ENCODE assay signal across 8 cellular contexts in genomic region chr12:67827820-67828383, GRCh38.
DNase-seq lines count a peak whose midpoint lies in the region; ATAC-seq, FAIRE-seq and TF ChIP-seq lines count a peak whose summit lies in the region.

No MANE protein-coding gene starts in this region.

- no peak overlapping the region for H4K91ac ChIP-seq in neuronal stem cell (ENCODE audit: low read depth, low read length, poor library complexity)

- no peak overlapping the region for H2AK5ac ChIP-seq in neuronal stem cell (ENCODE audit: low read depth, low read length)

- no peak overlapping the region for H3K18ac ChIP-seq in neuronal stem cell (ENCODE audit: low read length)

- no peak for TF ChIP-seq POLR2A in endothelial cell of umbilical vein (IDR thresholded peaks at IDR 0.05; ENCODE audit: low read depth, low read length)

- no peak for FAIRE-seq in endothelial cell of umbilical vein (lab: Jason Lieb, UNC)

- H2BK15ac ChIP-seq in neuronal stem cell (ENCODE audit: low read length), result no peak overlapping the region

- peak overlapping the region; percentile 49 for H3K27ac Mint-ChIP-seq in T-helper 2 cell treated with Interferon-gamma antibody and Interleukin-4, amounts not matched to agents 5 μg/mL and 100 μg/mL, for 36 hours
- H3K27ac Mint-ChIP-seq in glutamatergic neuron (ENCODE audit: unreplicated experiment), result no peak overlapping the region

- H3K27ac ChIP-seq in GM23248 (peak overlapping the region; percentile 94), endothelial cell of umbilical vein (ENCODE audit: insufficient read depth, low read depth, low read length) (no peak overlapping the region), neuronal stem cell (replicated peaks; ENCODE audit: low read length) (no peak overlapping the region), thoracic aorta (peak overlapping the region; percentile 84 to 90)

- H3K14ac ChIP-seq in neuronal stem cell (ENCODE audit: low read length), result no peak overlapping the region

- no peak for TF ChIP-seq CTCF in AG04449 (IDR thresholded peaks at IDR 0.05; ENCODE audit: insufficient read depth, low read length, missing control alignments)
- no peak for TF ChIP-seq CTCF in endothelial cell of umbilical vein (IDR thresholded peaks at IDR 0.05; ENCODE audit: extremely low read depth in 1 of 2, insufficient read depth in 1 of 2, low read depth in 1 of 2, low read length in 2 of 2)
- TF ChIP-seq CTCF in thoracic aorta (IDR thresholded peaks at IDR 0.05), result no peak
- no peak for TF ChIP-seq CTCF in glutamatergic neuron (IDR thresholded peaks at IDR 0.05; ENCODE audit: partially characterized antibody, unreplicated experiment)

- peaks cover 29% of the 10 kb centered on the region for H3K4me1 ChIP-seq in GM23248 (ENCODE audit: insufficient read depth)
- H3K4me1 ChIP-seq in endothelial cell of umbilical vein (ENCODE audit: control insufficient read depth, extremely low read depth, insufficient read depth, low read length), result no peaks in the 10 kb centered on the region
- no peaks in the 10 kb centered on the region for H3K4me1 ChIP-seq in neuronal stem cell (ENCODE audit: control insufficient read depth in 2 of 2, insufficient read depth in 1 of 2, low read depth in 1 of 2, low read length in 2 of 2)
- peaks cover 16 to 24% of the 10 kb centered on the region in 2 donors for H3K4me1 ChIP-seq in thoracic aorta (ENCODE audit: control insufficient read depth in 1 of 2, low read depth in 2 of 2)

- H3K9ac ChIP-seq in GM23248 (peak overlapping the region; percentile 83), endothelial cell of umbilical vein (replicated peaks; ENCODE audit: extremely low read depth, insufficient read depth, low read length) (peak overlapping the region; percentile 47), neuronal stem cell (ENCODE audit: low read depth, low read length, poor library complexity) (no peak overlapping the region)

- no peak overlapping the region for H2BK120ac ChIP-seq in neuronal stem cell (ENCODE audit: low read depth, low read length)

- H3K79me1 ChIP-seq in neuronal stem cell (ENCODE audit: low read depth, low read length), result no peaks in the 10 kb centered on the region

- WGBS in GM23248 (ENCODE audit: low coverage in 1 of 2, low lambda C conversion rate in 2 of 2, missing lambda C conversion rate in 2 of 2), 2 experiments, result 0% methylated on average over 7 of the region's 7 CpGs
- no CpG with 5 or more reads among the region's 7 CpGs for WGBS in neuronal stem cell (ENCODE audit: extremely low coverage in 2 of 2, insufficient read length in 2 of 2, insufficient replicate concordance in 1 of 2), 2 donors

- H3K27me3 Mint-ChIP-seq in T-helper 2 cell treated with Interferon-gamma antibody and Interleukin-4, amounts not matched to agents 5 μg/mL and 100 μg/mL, for 36 hours (ENCODE audit: low read depth), result no peaks in the 10 kb centered on the region
- no peaks in the 10 kb centered on the region for H3K27me3 Mint-ChIP-seq in glutamatergic neuron (ENCODE audit: unreplicated experiment)

- H3K4me3 ChIP-seq in AG04449 (ENCODE audit: low read depth, low read length) (peak overlapping the region; percentile 64), GM23248 (peak overlapping the region; percentile 76), endothelial cell of umbilical vein (replicated peaks in 1 of 3; ENCODE audit: insufficient read depth in 1 of 3, low read depth in 1 of 3, low read length in 3 of 3) (peak overlapping the region in 2 of 3 experiments; percentile 16 to 24), neuronal stem cell (ENCODE audit: low read length in 2 of 2) (no peak overlapping the region), thoracic aorta (peak overlapping the region; percentile 62)

- no peaks in the 10 kb centered on the region for H3K36me3 ChIP-seq in GM23248 (ENCODE audit: low read depth)
- H3K36me3 ChIP-seq in endothelial cell of umbilical vein (ENCODE audit: control insufficient read depth in 2 of 2, extremely low read depth in 1 of 2, insufficient read depth in 2 of 2, low read length in 2 of 2), result no peaks in the 10 kb centered on the region
- no peaks in the 10 kb centered on the region for H3K36me3 ChIP-seq in neuronal stem cell (replicated peaks in 1 of 2; ENCODE audit: control insufficient read depth in 2 of 2, insufficient read depth in 2 of 2, low read length in 2 of 2)
- H3K36me3 ChIP-seq in thoracic aorta, result no peaks in the 10 kb centered on the region

- H3K9me3 Mint-ChIP-seq in T-helper 2 cell treated with Interferon-gamma antibody and Interleukin-4, amounts not matched to agents 5 μg/mL and 100 μg/mL, for 36 hours, result peaks cover 8% of the 10 kb centered on the region
- peaks cover 1% of the 10 kb centered on the region for H3K9me3 Mint-ChIP-seq in glutamatergic neuron (ENCODE audit: unreplicated experiment)

- POLR2A ChIA-PET in AG04449 (lab: Yijun Ruan, JAX) (interaction anchor here (0.7 to 1.3 kb wide), 3 partner anchors 81 to 115 kb away, joined by 3 to 4 read pairs (median 3); no protein-coding TSS in a partner anchor), endothelial cell of umbilical vein (lab: Charles Lee) (no interaction called here)

- H3K4me2 ChIP-seq in GM23248 (ENCODE audit: unreplicated experiment) (peak overlapping the region; percentile 91), endothelial cell of umbilical vein (ENCODE audit: insufficient read depth, low read length) (peak overlapping the region; percentile 62), neuronal stem cell (ENCODE audit: insufficient read depth, low read length, poor library complexity, severe bottlenecking) (no peak overlapping the region)

- no peaks in the 10 kb centered on the region for H3K9me2 ChIP-seq in GM23248 (ENCODE audit: insufficient read depth)

- H3K9me1 ChIP-seq in endothelial cell of umbilical vein (replicated peaks; ENCODE audit: control insufficient read depth, extremely low read depth, insufficient read depth, low read length), result no peaks in the 10 kb centered on the region

- no peaks in the 10 kb centered on the region for H3K79me2 ChIP-seq in GM23248 (ENCODE audit: insufficient read depth)
- no peaks in the 10 kb centered on the region for H3K79me2 ChIP-seq in endothelial cell of umbilical vein (ENCODE audit: control insufficient read depth, insufficient read depth, low read length)

- DNase-seq in AG04449 (ENCODE audit: low read depth, low spot score) (peak; percentile 97), GM23248 (peak; percentile 98), endothelial cell of umbilical vein (ENCODE audit: low read depth, low spot score) (peak; percentile 67), neuronal stem cell (ENCODE audit: low spot score) (no peak), thoracic aorta (ENCODE audit: low spot score) (peak; percentile 42), glutamatergic neuron (no peak), SK-N-DZ (ENCODE audit: low spot score) (no peak)
- DNase-seq in T-helper 2 cell treated with Interferon-gamma antibody and Interleukin-4, amounts not matched to agents 5 μg/mL and 100 μg/mL, for 36 hours (ENCODE audit: low spot score), result peak; percentile 70

- dilution Hi-C loops in endothelial cell of umbilical vein (cut with MboI; ENCODE audit: extremely low pct_ligation_motif_present, low sequenced_read_pairs), result no loop called here

- in situ Hi-C loops in GM23248 (cut with MboI), result no loop called here

- BruUV-seq in endothelial cell of umbilical vein (replicated peaks; lab: Mats Ljungman, UMichigan), result no TSS peak

- CTCF ChIA-PET in AG04449 (lab: Yijun Ruan, JAX), result no interaction called here
- CTCF ChIA-PET in endothelial cell of umbilical vein (lab: Charles Lee), result interaction anchor here (0.9 to 1.9 kb wide), 3 partner anchors 8 to 115 kb away, joined by 3 to 5 read pairs (median 4); no protein-coding TSS in a partner anchor

- peak overlapping the region; percentile 85 for H2AFZ ChIP-seq in GM23248
- H2AFZ ChIP-seq in endothelial cell of umbilical vein (ENCODE audit: low read depth, low read length), result peak overlapping the region; percentile 90
- peak overlapping the region; percentile 64 for H2AFZ ChIP-seq in neuronal stem cell (ENCODE audit: low read length)

- H2BK5ac ChIP-seq in neuronal stem cell (ENCODE audit: low read length), result no peak overlapping the region

- H3K4me1 Mint-ChIP-seq in T-helper 2 cell treated with Interferon-gamma antibody and Interleukin-4, amounts not matched to agents 5 μg/mL and 100 μg/mL, for 36 hours (ENCODE audit: low read depth), result peaks cover 9% of the 10 kb centered on the region
- no peaks in the 10 kb centered on the region for H3K4me1 Mint-ChIP-seq in glutamatergic neuron (ENCODE audit: low read depth, unreplicated experiment)

- no peak overlapping the region for H4K8ac ChIP-seq in neuronal stem cell (ENCODE audit: low read depth, low read length)

- H4K20me1 ChIP-seq in GM23248 (ENCODE audit: insufficient read depth) (no peaks in the 10 kb centered on the region), endothelial cell of umbilical vein (replicated peaks; ENCODE audit: control insufficient read depth, extremely low read depth, insufficient read depth, low read length) (no peaks in the 10 kb centered on the region)

- ATAC-seq in thoracic aorta (ENCODE audit: insufficient number of reproducible peaks, low FRiP score, low read depth), result peak; percentile 82

- no peak overlapping the region for H2BK12ac ChIP-seq in neuronal stem cell (ENCODE audit: low read length)

- peak overlapping the region; percentile 48 for H3K4me3 Mint-ChIP-seq in T-helper 2 cell treated with Interferon-gamma antibody and Interleukin-4, amounts not matched to agents 5 μg/mL and 100 μg/mL, for 36 hours
- no peak overlapping the region for H3K4me3 Mint-ChIP-seq in glutamatergic neuron (ENCODE audit: unreplicated experiment)

- H3K9me3 ChIP-seq in GM23248 (ENCODE audit: low read depth), result no peaks in the 10 kb centered on the region
- H3K9me3 ChIP-seq in endothelial cell of umbilical vein (replicated peaks; ENCODE audit: control insufficient read depth, insufficient read depth, low read length), result no peaks in the 10 kb centered on the region
- no peaks in the 10 kb centered on the region for H3K9me3 ChIP-seq in neuronal stem cell (replicated peaks in 1 of 2; ENCODE audit: control insufficient read depth in 2 of 2, insufficient read depth in 1 of 2, low read depth in 1 of 2, low read length in 2 of 2)
- H3K9me3 ChIP-seq in thoracic aorta, result no peaks in the 10 kb centered on the region

- H3K27me3 ChIP-seq in GM23248 (replicated peaks; ENCODE audit: insufficient read depth) (no peaks in the 10 kb centered on the region), endothelial cell of umbilical vein (ENCODE audit: control insufficient read depth in 2 of 2, insufficient read depth in 2 of 2, low read length in 2 of 2) (no peaks in the 10 kb centered on the region), neuronal stem cell (ENCODE audit: control insufficient read depth in 3 of 3, insufficient read depth in 3 of 3, low read depth in 1 of 3, low read length in 3 of 3) (peaks cover 0 to 2% (median 0%) of the 10 kb centered on the region in 3 experiments), thoracic aorta (replicated peaks; ENCODE audit: insufficient read depth) (no peaks in the 10 kb centered on the region)

- no peak overlapping the region for H3K4ac ChIP-seq in neuronal stem cell (ENCODE audit: low read length)

- peaks cover 2% of the 10 kb centered on the region for H3K36me3 Mint-ChIP-seq in T-helper 2 cell treated with Interferon-gamma antibody and Interleukin-4, amounts not matched to agents 5 μg/mL and 100 μg/mL, for 36 hours (ENCODE audit: low read depth)
- H3K36me3 Mint-ChIP-seq in glutamatergic neuron (ENCODE audit: unreplicated experiment), result no peaks in the 10 kb centered on the region

- H3F3A ChIP-seq in GM23248 (ENCODE audit: insufficient read depth), result peaks cover 26% of the 10 kb centered on the region

- no peak overlapping the region for H3K23ac ChIP-seq in neuronal stem cell (ENCODE audit: low read depth, low read length, poor library complexity)

- intact Hi-C loops in endothelial cell of umbilical vein (cut with micrococcal nuclease), result no loop called here

Comparison
In these comparisons a context has a peak if more than half of its experiments do, and no peak if none do; other contexts are left out.
1. DNase-seq: peak in AG04449 (single experiment), GM23248 (single experiment), T-helper 2 cell treated with Interferon-gamma antibody and Interleukin-4, amounts not matched to agents 5 μg/mL and 100 μg/mL, for 36 hours (single experiment), endothelial cell of umbilical vein (single experiment) and thoracic aorta (single experiment); none in neuronal stem cell (single experiment), glutamatergic neuron (single experiment) and SK-N-DZ (single experiment).
2. H3K4me3 ChIP-seq: peak in AG04449 (single experiment), GM23248 (single experiment), endothelial cell of umbilical vein (2 of 3) and thoracic aorta (single experiment); none in neuronal stem cell (0 of 2).
3. H3K27ac ChIP-seq: peak in GM23248 (single experiment) and thoracic aorta (2 of 2); none in endothelial cell of umbilical vein (single experiment) and neuronal stem cell (single experiment).
4. Peak in every context shown above with its lines, with median percentiles within 50 percentile points of each other: H2AFZ ChIP-seq.